ENCODE assay signal across 8 cellular contexts in genomic region chr6:143451531-143451930, GRCh38. TPM values are rescaled to one million over a fixed set of nuclear protein-coding genes. Genes with fewer than 3 reads are reported as not detected.
DNase-seq lines count a peak whose midpoint lies in the region; ATAC-seq, FAIRE-seq and TF ChIP-seq lines count a peak whose summit lies in the region.

No MANE protein-coding gene starts in this region.

- peak overlapping the region; percentile 100 for H3K27ac Mint-ChIP-seq in activated naive CD8-positive, alpha-beta T cell

- no peaks in the 10 kb centered on the region for H3K27me3 Mint-ChIP-seq in activated naive CD8-positive, alpha-beta T cell

- H3K36me3 Mint-ChIP-seq in activated naive CD8-positive, alpha-beta T cell = peaks cover 8% of the 10 kb centered on the region

- no peak for DNase-seq in cardiac muscle cell (ENCODE audit: low read depth in 1 of 2, low spot score in 1 of 2)
- DNase-seq in Right ventricle myocardium inferior (ENCODE audit: missing footprints) = no peak
- DNase-seq in kidney tubule cell (ENCODE audit: low spot score) = peak; percentile 7
- no peak for DNase-seq in upper lobe of left lung
- no peak for DNase-seq in D721Med (ENCODE audit: insufficient read length, low spot score)
- no peak for DNase-seq in sciatic nerve (ENCODE audit: low spot score)
- no peak for DNase-seq in GM19238 (ENCODE audit: insufficient read length, low spot score)

- H3K9me3 Mint-ChIP-seq in activated naive CD8-positive, alpha-beta T cell (ENCODE audit: low read depth) = no peaks in the 10 kb centered on the region

- no peak for ATAC-seq in Right ventricle myocardium inferior
- ATAC-seq in upper lobe of left lung (ENCODE audit: low FRiP score in 2 of 2) = no peak
- no peak for ATAC-seq in sciatic nerve

- no peaks in the 10 kb centered on the region for H3K9me3 ChIP-seq in cardiac muscle cell (ENCODE audit: low read depth)
- H3K9me3 ChIP-seq in upper lobe of left lung = no peaks in the 10 kb centered on the region

- H3K4me3 ChIP-seq in cardiac muscle cell (peak overlapping the region; percentile 71), upper lobe of left lung (peak overlapping the region in 3 of 4 donors; percentile 61 to 82 (median 66))

- peaks cover 19% of the 10 kb centered on the region for H3K4me1 ChIP-seq in cardiac muscle cell (ENCODE audit: low read depth)
- H3K4me1 ChIP-seq in upper lobe of left lung = peaks cover 17 to 29% (median 19%) of the 10 kb centered on the region in 4 donors

- peaks cover 60% of the 10 kb centered on the region for H3K4me1 Mint-ChIP-seq in activated naive CD8-positive, alpha-beta T cell (ENCODE audit: low read depth)

- H3K36me3 ChIP-seq in cardiac muscle cell (no peaks in the 10 kb centered on the region), upper lobe of left lung (no peaks in the 10 kb centered on the region)

- TF ChIP-seq POLR2A in upper lobe of left lung (IDR thresholded peaks at IDR 0.05) = no peak

- TF ChIP-seq EP300 in upper lobe of left lung (IDR thresholded peaks at IDR 0.05) = no peak

- no peak for FAIRE-seq in D721Med (lab: Jason Lieb, UNC)

- WGBS in upper lobe of left lung, 2 donors = 32 to 34% methylated on average over 4 of the region's 4 CpGs

- H3K27me3 ChIP-seq in cardiac muscle cell (no peaks in the 10 kb centered on the region), upper lobe of left lung (no peaks in the 10 kb centered on the region)

- H3K4me3 Mint-ChIP-seq in activated naive CD8-positive, alpha-beta T cell = peak overlapping the region; percentile 97

- TF ChIP-seq CTCF in cardiac muscle cell (IDR thresholded peaks at IDR 0.05; ENCODE audit: low read depth, low read length) (no peak), upper lobe of left lung (IDR thresholded peaks at IDR 0.05) (no peak), D721Med (IDR thresholded peaks at IDR 0.05; ENCODE audit: insufficient read depth, missing control alignments) (no peak)

- intact Hi-C loops in Right ventricle myocardium inferior (cut with DNase I) (no loop called here), sciatic nerve (cut with DNase I) (no loop called here)

- H3K27ac ChIP-seq in cardiac muscle cell (peak overlapping the region; percentile 83), upper lobe of left lung (peak overlapping the region in 3 of 4 donors; percentile 80 to 81 (median 81))

RNA-seq across cellular contexts. Expression of gene PEX3, which starts 0.9 kb away (rescaled TPM):
- total RNA-seq in cardiac muscle cell (8.9 and 17.9 TPM in 2 replicates), Right ventricle myocardium inferior (19.9 TPM), upper lobe of left lung (10 to 100 TPM in 4 of 6 donors, 1 to 10 TPM in 2; 3.4 to 18.5 (median 13.1) TPM), sciatic nerve (27.1 TPM)
- 34.9 and 40.0 TPM in 2 replicates for polyA plus RNA-seq in cardiac muscle cell

RNA-seq across cellular contexts. Expression of gene ADAT2, which starts 1.0 kb away (rescaled TPM):
- total RNA-seq in cardiac muscle cell (5.7 and 5.9 TPM in 2 replicates), Right ventricle myocardium inferior (1.5 TPM), upper lobe of left lung (10 to 100 TPM in 1 of 6 donors, 1 to 10 TPM in 5; 4.9 to 11.5 (median 6.8) TPM), sciatic nerve (9.7 TPM)
- polyA plus RNA-seq in cardiac muscle cell = 10.9 and 13.2 TPM in 2 replicates

RNA-seq across cellular contexts. Expression of gene FUCA2, which starts 60.0 kb away (rescaled TPM):
- total RNA-seq in cardiac muscle cell = 16.1 and 19.8 TPM in 2 replicates
- 32.6 and 44.4 TPM in 2 replicates for polyA plus RNA-seq in cardiac muscle cell
- total RNA-seq in Right ventricle myocardium inferior = 46.1 TPM
- total RNA-seq in upper lobe of left lung = 10 to 100 TPM; 23.1 to 69.9 (median 34.2) TPM
- total RNA-seq in sciatic nerve = 41.4 TPM
